Comparison of ENCODE assay signal across 8 cellular contexts in the genomic region with DNA sequence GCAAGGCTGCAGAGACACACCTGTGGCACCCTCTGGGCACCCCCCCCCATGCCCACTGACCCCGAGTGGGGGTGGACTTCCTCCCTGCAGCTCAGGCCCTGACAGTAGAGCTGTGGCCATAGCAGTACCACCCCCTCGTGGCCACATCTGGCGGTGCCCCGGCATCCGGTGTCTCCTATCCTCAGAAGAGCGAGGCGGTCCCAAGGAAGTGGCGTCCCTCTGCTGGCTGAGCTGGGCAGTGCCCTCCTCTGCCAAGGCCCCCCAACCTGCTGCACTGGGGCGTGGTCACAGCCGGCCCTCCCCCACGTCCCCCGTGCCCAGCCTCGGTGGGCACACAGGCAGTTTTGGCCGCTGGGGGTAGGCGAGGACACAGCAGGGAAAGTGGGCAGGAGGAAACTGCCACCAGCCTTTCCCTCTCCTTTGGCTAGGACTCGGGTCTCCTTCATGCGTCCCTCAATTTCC. TPM values are rescaled to one million over a fixed set of nuclear protein-coding genes. Genes with fewer than 3 reads are reported as not detected.
DNase-seq lines count a peak whose midpoint lies in the region; ATAC-seq and TF ChIP-seq lines count a peak whose summit lies in the region.

No MANE protein-coding gene starts in this region.

- DNase-seq in GM03348 (ENCODE audit: low spot score) (peak; percentile 62), NCI-H526 treated with DMSO at 0.1 percent for 48 hours (lab: John Stamatoyannopoulos, UW) (peak; percentile 42), fibroblast of lung (ENCODE audit: low read depth in 2 of 2) (peak; percentile 19 to 32), upper lobe of left lung (peak; percentile 67 to 94), T1000 (lab: John Stamatoyannopoulos, UW) (no peak)
- peak; percentile 71 for DNase-seq in activated CD8-positive, alpha-beta memory T cell treated with anti-CD3 and anti-CD28 coated beads for 24 hours
- DNase-seq in natural killer cell treated with Interleukin-12 subunit alpha and Interleukin-12 subunit beta and Interleukin-15 and Interleukin-18, amount 100 ng/mL, for 72 hours (ENCODE audit: low spot score), result peak; percentile 72

- TF ChIP-seq EP300 in upper lobe of left lung (IDR thresholded peaks at IDR 0.05), result no peak

- ATAC-seq in HG02885 (IDR thresholded peaks at IDR 0.05; ENCODE audit: poor library complexity, unreplicated experiment) (peak; percentile 82), upper lobe of left lung (ENCODE audit: low FRiP score in 2 of 2) (peak; percentile 74 to 86)
- ATAC-seq in natural killer cell treated with Interleukin-12 subunit alpha and Interleukin-12 subunit beta and Interleukin-15 and Interleukin-18, amount 100 ng/mL, for 72 hours, result peak; percentile 86 to 90

- TF ChIP-seq POLR2A in upper lobe of left lung (IDR thresholded peaks at IDR 0.05), result no peak

- peaks cover 0 to 4% of the 10 kb centered on the region in 2 donors for H3K4me1 Mint-ChIP-seq in natural killer cell treated with Interleukin-12 subunit alpha and Interleukin-12 subunit beta and Interleukin-15 and Interleukin-18, amount 100 ng/mL, for 72 hours (ENCODE audit: low read depth in 2 of 2)

- H3K36me3 Mint-ChIP-seq in natural killer cell treated with Interleukin-12 subunit alpha and Interleukin-12 subunit beta and Interleukin-15 and Interleukin-18, amount 100 ng/mL, for 72 hours, result no peaks in the 10 kb centered on the region

- no peaks in the 10 kb centered on the region for H4K20me1 ChIP-seq in fibroblast of lung (ENCODE audit: control insufficient read depth, extremely low read depth, insufficient read depth, low read length)

- H3K27me3 ChIP-seq in fibroblast of lung (ENCODE audit: control insufficient read depth, insufficient read depth, low read length) (peaks cover 9% of the 10 kb centered on the region), upper lobe of left lung (no peaks in the 10 kb centered on the region)

- no peaks in the 10 kb centered on the region for H3K9me3 Mint-ChIP-seq in natural killer cell treated with Interleukin-12 subunit alpha and Interleukin-12 subunit beta and Interleukin-15 and Interleukin-18, amount 100 ng/mL, for 72 hours

- H3K27ac Mint-ChIP-seq in natural killer cell treated with Interleukin-12 subunit alpha and Interleukin-12 subunit beta and Interleukin-15 and Interleukin-18, amount 100 ng/mL, for 72 hours, result no peak overlapping the region

- TF ChIP-seq CTCF in fibroblast of lung (conservative IDR thresholded peaks at IDR 0.05 in 1 of 2, IDR thresholded peaks at IDR 0.05 in 1 of 2; ENCODE audit: low read depth in 1 of 2, low read length in 2 of 2), result peak; percentile 45 to 54
- peak; percentile 47 to 88 (median 79) for TF ChIP-seq CTCF in upper lobe of left lung (IDR thresholded peaks at IDR 0.05)

- H3K27ac ChIP-seq in fibroblast of lung (ENCODE audit: insufficient read depth, low read length) (no peak overlapping the region), upper lobe of left lung (no peak overlapping the region)

- no peaks in the 10 kb centered on the region for H3K4me1 ChIP-seq in fibroblast of lung (ENCODE audit: control insufficient read depth, extremely low read depth, insufficient read depth, low read length)
- peaks cover 0 to 2% (median 0%) of the 10 kb centered on the region in 4 donors for H3K4me1 ChIP-seq in upper lobe of left lung

- H3K9ac ChIP-seq in fibroblast of lung (ENCODE audit: insufficient read depth, low read length), result no peak overlapping the region

- no peak overlapping the region for H2AFZ ChIP-seq in fibroblast of lung (ENCODE audit: low read length)

- H3K4me2 ChIP-seq in fibroblast of lung (ENCODE audit: extremely low read depth, insufficient read depth, low read length), result no peak overlapping the region

- H3K79me2 ChIP-seq in fibroblast of lung (ENCODE audit: control insufficient read depth, insufficient read depth, low read length), result no peaks in the 10 kb centered on the region

- H3K27me3 Mint-ChIP-seq in natural killer cell treated with Interleukin-12 subunit alpha and Interleukin-12 subunit beta and Interleukin-15 and Interleukin-18, amount 100 ng/mL, for 72 hours, result peaks cover 0 to 6% of the 10 kb centered on the region in 2 donors

- no peaks in the 10 kb centered on the region for H3K36me3 ChIP-seq in fibroblast of lung (ENCODE audit: control insufficient read depth, insufficient read depth, low read length)
- H3K36me3 ChIP-seq in upper lobe of left lung, result no peaks in the 10 kb centered on the region

- WGBS in upper lobe of left lung, 2 donors, result 28 to 35% methylated on average over 10 to 15 of the region's 17 CpGs

- H3K4me3 ChIP-seq in fibroblast of lung (replicated peaks in 1 of 4; ENCODE audit: control extremely low read depth in 1 of 4, insufficient read depth in 1 of 4, low read depth in 3 of 4, low read length in 4 of 4) (no peak overlapping the region), upper lobe of left lung (no peak overlapping the region)

- H3K4me3 Mint-ChIP-seq in natural killer cell treated with Interleukin-12 subunit alpha and Interleukin-12 subunit beta and Interleukin-15 and Interleukin-18, amount 100 ng/mL, for 72 hours, result no peak overlapping the region

- no peaks in the 10 kb centered on the region for H3K9me3 ChIP-seq in fibroblast of lung (ENCODE audit: control insufficient read depth, insufficient read depth, low read depth, low read length)
- H3K9me3 ChIP-seq in upper lobe of left lung, result no peaks in the 10 kb centered on the region

RNA-seq across cellular contexts. Expression of a gene that starts 6.0 kb away (rescaled TPM):
- total RNA-seq in fibroblast of lung (under 0.01 TPM in 1 of 2 replicates, not detected in the other), upper lobe of left lung (10 to 100 TPM in 1 of 6 donors, 1 to 10 TPM in 5; 2.4 to 11.2 (median 7.0) TPM)
- polyA plus RNA-seq in fibroblast of lung, result not detected in 2 replicates
- polyA plus RNA-seq in fibroblast of lung (2012), result not detected in 2 replicates
- 6.8 and 8.7 TPM in 2 replicates for polyA minus RNA-seq in fibroblast of lung (ENCODE audit: low replicate concordance)
- under 1 TPM in 1 of 2 donors, not detected in 1; 0.11 TPM for total RNA-seq in natural killer cell treated with Interleukin-12 subunit alpha and Interleukin-12 subunit beta and Interleukin-15 and Interleukin-18, amount 100 ng/mL, for 72 hours

RNA-seq across cellular contexts. Expression of a gene that starts 42.7 kb away (rescaled TPM):
- total RNA-seq in fibroblast of lung (not detected in 2 replicates), upper lobe of left lung (1 to 10 TPM in 5 of 6 donors, not detected in 1; 1.6 to 2.3 (median 2.0) TPM)
- not detected in 2 replicates for polyA plus RNA-seq in fibroblast of lung
- not detected in 2 replicates for polyA plus RNA-seq in fibroblast of lung (2012)
- not detected in 2 replicates for polyA minus RNA-seq in fibroblast of lung (ENCODE audit: low replicate concordance)
- 1 to 10 TPM in 1 of 2 donors, under 1 TPM in 1; 0.92 to 1.9 TPM for total RNA-seq in natural killer cell treated with Interleukin-12 subunit alpha and Interleukin-12 subunit beta and Interleukin-15 and Interleukin-18, amount 100 ng/mL, for 72 hours
